In genomic region chr7:151143261-151144015, GRCh38 we compare ENCODE assay signal across 20 cellular contexts. TPM values are rescaled to one million over a fixed set of nuclear protein-coding genes. Genes with fewer than 3 reads are reported as not detected.
DNase-seq lines count a peak whose midpoint lies in the region; TF ChIP-seq lines count a peak whose summit lies in the region.
"Had no signal": no experiment of that assay in that cellular context is flagged by ENCODE, and none has a peak within 500 bp of the region (broad histone marks: within the 10 kb centered on the region; RNA-seq: fewer than 3 reads in every experiment).

No MANE protein-coding gene starts in this region.

- TF ChIP-seq CTCF in left ventricle myocardium inferior (IDR thresholded peaks at IDR 0.05; ENCODE audit: borderline replicate concordance) = no peak
- no peak for TF ChIP-seq CTCF in A673 (conservative IDR thresholded peaks at IDR 0.05; ENCODE audit: low read depth, low read length)

- CTCF ChIA-PET in A673 (lab: Charles Lee) = no interaction called here

- H3K36me3 ChIP-seq in left ventricle myocardium inferior (peaks cover 26% of the 10 kb centered on the region), A673 (ENCODE audit: insufficient read depth, low read length, poor library complexity, severe bottlenecking) (peaks cover 24% of the 10 kb centered on the region)

- no TSS peak for BruUV-seq in A673 (replicated peaks; lab: Mats Ljungman, UMichigan)

- DNase-seq in activated T-cell treated with anti-CD3 and anti-CD28 coated beads, Interleukin-2, amount 50 U/mL, for 1 hour = peak; percentile 10
- DNase-seq in activated T-cell treated with anti-CD3 and anti-CD28 coated beads for 4 hours (no peak), left ventricle myocardium inferior (no peak), substantia nigra (lab: John Stamatoyannopoulos, UW) (peak in 4 of 49 donors; percentile 23 to 76 (median 48)), NCI-H510A (lab: John Stamatoyannopoulos, UW) (no peak), iPS-NIHi11 (ENCODE audit: low spot score) (no peak), A673 (ENCODE audit: low spot score) (no peak)
- DNase-seq: activated gamma-delta T cell, cortex of kidney, DMS53, mesendoderm, NCI-H2227 treated with DMSO at 0.1 percent for 48 hours, SIG-M5, T-helper 2 cell had no signal

- H3K4me1 ChIP-seq in left ventricle myocardium inferior (peaks cover 23% of the 10 kb centered on the region), A673 (ENCODE audit: insufficient read depth, low read length, poor library complexity, severe bottlenecking) (no peaks in the 10 kb centered on the region)

- H3K4me3 ChIP-seq in left ventricle myocardium inferior = no peak overlapping the region
- H3K4me3 ChIP-seq in A673 (ENCODE audit: low read depth, low read length, poor library complexity, severe bottlenecking) = no peak overlapping the region
- H3K4me3 ChIP-seq: skin epidermis had no signal

- H3K27ac ChIP-seq in angular gyrus (ENCODE audit: low read depth, low read length) (peak overlapping the region; percentile 24), left ventricle myocardium inferior (replicated peaks) (peak overlapping the region; percentile 48), substantia nigra (ENCODE audit: low read depth, low read length, poor library complexity, severe bottlenecking) (peak overlapping the region; percentile 74), A673 (ENCODE audit: low read depth, low read length, poor library complexity, severe bottlenecking) (no peak overlapping the region)
- H3K27ac ChIP-seq: 22Rv1, C4-2B, skin epidermis had no signal

- no peaks in the 10 kb centered on the region for H3K27me3 ChIP-seq in left ventricle myocardium inferior (ENCODE audit: low read depth)
- H3K27me3 ChIP-seq in A673 (replicated peaks; ENCODE audit: insufficient read depth, low read depth, low read length, poor library complexity) = no peaks in the 10 kb centered on the region

- POLR2A ChIA-PET in A673 (lab: Charles Lee; ENCODE audit: low non-redundant PET) = no interaction called here

- intact Hi-C loops in left ventricle myocardium inferior (cut with micrococcal nuclease) = no loop called here
- intact Hi-C loops in A673 (cut with micrococcal nuclease; ENCODE audit: unreplicated experiment) = no loop called here

- H3K9me3 ChIP-seq in left ventricle myocardium inferior (replicated peaks) = no peaks in the 10 kb centered on the region
- no peaks in the 10 kb centered on the region for H3K9me3 ChIP-seq in A673 (ENCODE audit: low read depth, low read length, poor library complexity, severe bottlenecking)

RNA-seq across cellular contexts. Expression of gene GBX1, which starts 24.1 kb away (rescaled TPM):
- total RNA-seq in left ventricle myocardium inferior (1.9 TPM), A673 (2021) (not detected in 2 replicates)
- total RNA-seq: aorta, glomerular endothelial cell had no signal

RNA-seq across cellular contexts. Expression of gene ASB10, which starts 43.6 kb away (rescaled TPM):
- total RNA-seq in left ventricle myocardium inferior (35.4 TPM), A673 (2021) (not detected in 2 replicates)
- total RNA-seq: aorta, glomerular endothelial cell had no signal

RNA-seq across cellular contexts. Expression of gene AGAP3, which starts 57.2 kb away (rescaled TPM):
- total RNA-seq in left ventricle myocardium inferior = 51.0 TPM
- 115 and 133 TPM in 2 replicates for total RNA-seq in A673 (2021)

Comparison
In these comparisons a context has a peak if more than half of its experiments do, and no peak if none do; other contexts are left out.
1. RNA of gene ASB10, which starts 43.6 kb away (total RNA-seq): 35.4 TPM in left ventricle myocardium inferior (single experiment); not detected in A673; every median in the first group is over 10 times any median in the second.